Comparison of ENCODE assay signal across 14 cellular contexts in genomic region chrX:75989806-75990590, GRCh38.
DNase-seq lines count a peak whose midpoint lies in the region; ATAC-seq and TF ChIP-seq lines count a peak whose summit lies in the region.
"Had no signal": no experiment of that assay in that cellular context is flagged by ENCODE, and none has a peak within 500 bp of the region (broad histone marks: within the 10 kb centered on the region; RNA-seq: fewer than 3 reads in every experiment).

No MANE protein-coding gene starts in this region.

- no peak for DNase-seq in DMS114 treated with DMSO at 0.1 percent for 48 hours (lab: John Stamatoyannopoulos, UW; ENCODE audit: unreplicated experiment)
- no peak for DNase-seq in NCI-H226
- DNase-seq in stimulated activated CD8-positive, alpha-beta memory T cell treated with anti-CD3 and anti-CD28 coated beads, Interleukin-4, amount 100 ng/mL, for 48 hours = no peak
- no peak for DNase-seq in H4 (ENCODE audit: low spot score)
- DNase-seq: natural killer cell, NCI-H2107, retina, WERI-Rb-1 had no signal

- TF ChIP-seq POLR2A in GM18505 (IDR thresholded peaks at IDR 0.05; ENCODE audit: borderline replicate concordance, extremely low read depth, insufficient read depth, insufficient read length) = no peak

- ATAC-seq in GM18505 (IDR thresholded peaks at IDR 0.05; ENCODE audit: unreplicated experiment) = peak; percentile 86
- ATAC-seq in GM19463 (IDR thresholded peaks at IDR 0.05; ENCODE audit: unreplicated experiment) = peak; percentile 84
- peak; percentile 60 for ATAC-seq in HG02840 (IDR thresholded peaks at IDR 0.05; ENCODE audit: low FRiP score, unreplicated experiment)
- peak; percentile 72 for ATAC-seq in HG03469 (IDR thresholded peaks at IDR 0.05; ENCODE audit: unreplicated experiment)
- ATAC-seq: esophagus mucosa, left lobe of liver, natural killer cell had no signal
